21 cellular contexts compared by ENCODE assay signal in genomic region chr12:51911307-51911706, GRCh38. TPM values are rescaled to one million over a fixed set of nuclear protein-coding genes. Genes with fewer than 3 reads are reported as not detected.
DNase-seq lines count a peak whose midpoint lies in the region; ATAC-seq and TF ChIP-seq lines count a peak whose summit lies in the region.
"Had no signal": no experiment of that assay in that cellular context is flagged by ENCODE, and none has a peak within 500 bp of the region (broad histone marks: within the 10 kb centered on the region; RNA-seq: fewer than 3 reads in every experiment).

No MANE protein-coding gene starts in this region.

- 62 to 76% methylated on average over 6 of the region's 6 CpGs for WGBS in lung, 2 donors

- peaks cover 56 to 61% of the 10 kb centered on the region in 2 donors for H3K27me3 Mint-ChIP-seq in stimulated activated naive B cell treated with anti-CD40 and anti-IgM and Interleukin-4, amounts not matched to agents 10 μg/mL and 1 μg/mL and 100 μg/mL, for 72 hours

- H3K4me1 Mint-ChIP-seq in stimulated activated naive B cell treated with anti-CD40 and anti-IgM and Interleukin-4, amounts not matched to agents 10 μg/mL and 1 μg/mL and 100 μg/mL, for 72 hours: peaks cover 20 to 30% of the 10 kb centered on the region in 2 donors
- H3K4me1 Mint-ChIP-seq: activated naive CD8-positive, alpha-beta T cell treated with anti-CD3 and anti-CD28 coated beads for 36 hours; endodermal cell had no signal

- H3K4me1 ChIP-seq in HUES6 (ENCODE audit: control insufficient read depth, insufficient read depth, low read length): peaks cover 28% of the 10 kb centered on the region
- H3K4me1 ChIP-seq in colonic mucosa: peaks cover 27% of the 10 kb centered on the region
- peaks cover 4 to 14% of the 10 kb centered on the region in 2 donors for H3K4me1 ChIP-seq in lung (ENCODE audit: control insufficient read depth in 2 of 2, insufficient read depth in 2 of 2, low read length in 2 of 2)

- in situ Hi-C loops in KBM-7 (cut with MboI; ENCODE audit: low pct_unique_long_range_greater_than_20kb, low sequenced_read_pairs): no loop called here

- TF ChIP-seq CTCF in colonic mucosa (IDR thresholded peaks at IDR 0.05): no peak
- no peak for TF ChIP-seq CTCF in lung (IDR thresholded peaks at IDR 0.05; ENCODE audit: control extremely low read depth, extremely low read depth)

- no peaks in the 10 kb centered on the region for H3K36me3 Mint-ChIP-seq in stimulated activated naive B cell treated with anti-CD40 and anti-IgM and Interleukin-4, amounts not matched to agents 10 μg/mL and 1 μg/mL and 100 μg/mL, for 72 hours
- H3K36me3 Mint-ChIP-seq: activated naive CD8-positive, alpha-beta T cell treated with anti-CD3 and anti-CD28 coated beads for 36 hours had no signal

- H3K4me3 ChIP-seq in HUES6 (ENCODE audit: low read depth, low read length): no peak overlapping the region
- H3K4me3 ChIP-seq in colonic mucosa: no peak overlapping the region
- H3K4me3 ChIP-seq in lung: no peak overlapping the region

- H3K27ac Mint-ChIP-seq in stimulated activated naive B cell treated with anti-CD40 and anti-IgM and Interleukin-4, amounts not matched to agents 10 μg/mL and 1 μg/mL and 100 μg/mL, for 72 hours: no peak overlapping the region
- H3K27ac Mint-ChIP-seq: activated naive CD8-positive, alpha-beta T cell treated with anti-CD3 and anti-CD28 coated beads for 36 hours; endodermal cell; nephron progenitor cell had no signal

- DNase-seq in colonic mucosa (no peak), lung (ENCODE audit: low spot score) (no peak), NCI-H146 (lab: John Stamatoyannopoulos, UW) (no peak), KBM-7 (no peak), occipital lobe (lab: John Stamatoyannopoulos, UW) (no peak), NAMALWA (ENCODE audit: low spot score) (no peak)
- DNase-seq in stimulated activated naive B cell treated with anti-CD40 and anti-IgM and Interleukin-4, amounts not matched to agents 10 μg/mL and 1 μg/mL and 100 μg/mL, for 72 hours: no peak
- DNase-seq: activated CD4-positive, alpha-beta T cell treated with anti-CD3 and anti-CD28 coated beads, Interleukin-2, amount 50 U/mL, for 48 hours; activated naive CD8-positive, alpha-beta T cell treated with anti-CD3 and anti-CD28 coated beads for 36 hours; activated T-cell treated with anti-CD3 and anti-CD28 coated beads, Interleukin-2, amount 50 U/mL, for 48 hours; H7; NCI-H2029; nephron progenitor cell; retina; stimulated activated CD4-positive, alpha-beta T cell treated with anti-CD3 and anti-CD28 coated beads, Interleukin-2, amount 100 ng/mL, for 24 hours had no signal

- no peak for ATAC-seq in lung (ENCODE audit: insufficient read depth, low FRiP score)
- peak; percentile 55 to 66 for ATAC-seq in stimulated activated naive B cell treated with anti-CD40 and anti-IgM and Interleukin-4, amounts not matched to agents 10 μg/mL and 1 μg/mL and 100 μg/mL, for 72 hours (replicated peaks)
- ATAC-seq: Panc1 had no signal

- intact Hi-C loops in colonic mucosa (cut with DNase I): no loop called here

- H3K9me3 ChIP-seq in HUES6 (ENCODE audit: control insufficient read depth, insufficient read depth, low read depth, low read length) (no peaks in the 10 kb centered on the region), colonic mucosa (no peaks in the 10 kb centered on the region), lung (ENCODE audit: control insufficient read depth in 2 of 2, insufficient read depth in 1 of 2, low read length in 1 of 2) (peaks cover 0 to 2% of the 10 kb centered on the region in 2 donors)

- H3K36me3 ChIP-seq in HUES6 (ENCODE audit: control insufficient read depth, insufficient read depth, low read length) (no peaks in the 10 kb centered on the region), colonic mucosa (peaks cover 8% of the 10 kb centered on the region), lung (ENCODE audit: control insufficient read depth in 2 of 2, insufficient read depth in 2 of 2, low read length in 2 of 2) (peaks cover 0 to 17% of the 10 kb centered on the region in 2 donors)

- no peak overlapping the region for H3K4me3 Mint-ChIP-seq in stimulated activated naive B cell treated with anti-CD40 and anti-IgM and Interleukin-4, amounts not matched to agents 10 μg/mL and 1 μg/mL and 100 μg/mL, for 72 hours
- H3K4me3 Mint-ChIP-seq: activated naive CD8-positive, alpha-beta T cell treated with anti-CD3 and anti-CD28 coated beads for 36 hours; endodermal cell had no signal

- H3K27me3 ChIP-seq in HUES6 (ENCODE audit: control insufficient read depth, insufficient read depth, low read length) (peaks cover 41% of the 10 kb centered on the region), colonic mucosa (no peaks in the 10 kb centered on the region), lung (ENCODE audit: control insufficient read depth, insufficient read depth) (no peaks in the 10 kb centered on the region)

- H3K9ac ChIP-seq in HUES6 (ENCODE audit: low read length) (peak overlapping the region; percentile 15), colonic mucosa (ENCODE audit: low read depth in 2 of 2, low read length in 2 of 2) (peak overlapping the region; percentile 0 to 30)

- H3K9me3 Mint-ChIP-seq in stimulated activated naive B cell treated with anti-CD40 and anti-IgM and Interleukin-4, amounts not matched to agents 10 μg/mL and 1 μg/mL and 100 μg/mL, for 72 hours: no peaks in the 10 kb centered on the region
- H3K9me3 Mint-ChIP-seq: activated naive CD8-positive, alpha-beta T cell treated with anti-CD3 and anti-CD28 coated beads for 36 hours; endodermal cell; nephron progenitor cell had no signal

- H3K27ac ChIP-seq in HUES6 (ENCODE audit: low read depth, low read length) (no peak overlapping the region), colonic mucosa (peak overlapping the region; percentile 50), lung (ENCODE audit: low read depth in 1 of 2, low read length in 1 of 2) (peak overlapping the region; percentile 43 to 85)

RNA-seq across cellular contexts. Expression of gene ACVRL1, which starts 4.0 kb away (rescaled TPM):
- total RNA-seq in colonic mucosa (100 to 1,000 TPM; 121 to 162 TPM), lung (100 to 1,000 TPM; 101 to 186 TPM), occipital lobe (11.5 TPM)
- polyA plus RNA-seq in lung: 100 to 1,000 TPM in 1 of 2 donors, 10 to 100 TPM in 1; 76.1 to 130 TPM
- total RNA-seq: activated naive CD8-positive, alpha-beta T cell treated with anti-CD3 and anti-CD28 coated beads for 36 hours; HT-29 had no signal

RNA-seq across cellular contexts. Expression of gene ANKRD33, which starts 23.4 kb away (rescaled TPM):
- total RNA-seq in colonic mucosa: not detected
- total RNA-seq in lung: under 1 TPM; 0.14 to 0.21 TPM
- under 1 TPM; 0.24 to 0.50 TPM for polyA plus RNA-seq in lung
- total RNA-seq in occipital lobe: not detected
- total RNA-seq: activated naive CD8-positive, alpha-beta T cell treated with anti-CD3 and anti-CD28 coated beads for 36 hours; bronchial epithelial cell; HT-29; liver had no signal
- polyA plus RNA-seq: liver had no signal

RNA-seq across cellular contexts. Expression of gene ACVR1B, which starts 40.2 kb away (rescaled TPM):
- total RNA-seq in colonic mucosa: 10 to 100 TPM; 56.0 to 63.0 TPM
- total RNA-seq in lung: 10 to 100 TPM; 14.0 to 41.7 TPM
- polyA plus RNA-seq in lung: 10 to 100 TPM; 14.3 to 27.7 TPM
- total RNA-seq in occipital lobe: 43.2 TPM
